In genomic region chr2:147888665-147889064, GRCh38 we compare ENCODE assay signal across 18 cellular contexts. TPM values are rescaled to one million over a fixed set of nuclear protein-coding genes. Genes with fewer than 3 reads are reported as not detected.
DNase-seq lines count a peak whose midpoint lies in the region; ATAC-seq and TF ChIP-seq lines count a peak whose summit lies in the region.
"Had no signal": no experiment of that assay in that cellular context is flagged by ENCODE, and none has a peak within 500 bp of the region (broad histone marks: within the 10 kb centered on the region; RNA-seq: fewer than 3 reads in every experiment).

No MANE protein-coding gene starts in this region.

- H3K18ac ChIP-seq in mesenchymal stem cell (ENCODE audit: low read depth in 1 of 2, low read length in 2 of 2), result no peak overlapping the region

- no peak overlapping the region for H2AK5ac ChIP-seq in mesenchymal stem cell (ENCODE audit: low read length, severe bottlenecking)

- no peak overlapping the region for H2BK5ac ChIP-seq in mesenchymal stem cell (ENCODE audit: low read depth, low read length, poor library complexity, severe bottlenecking)

- H2AFZ ChIP-seq in GM23338, result no peak overlapping the region
- no peak overlapping the region for H2AFZ ChIP-seq in mesenchymal stem cell (ENCODE audit: low read depth, low read length)

- no peak for TF ChIP-seq CTCF in GM23338 (conservative IDR thresholded peaks at IDR 0.05; ENCODE audit: low read depth in 2 of 2)
- TF ChIP-seq CTCF in right atrium auricular region (IDR thresholded peaks at IDR 0.05), result no peak

- H3K4me3 Mint-ChIP-seq in GM23338, result no peak overlapping the region
- H3K4me3 Mint-ChIP-seq: activated CD4-positive, alpha-beta memory T cell treated with anti-CD3 and anti-CD28 coated beads, Interleukin-2, amount 10 ng/mL, durations not matched to agents 7 days and 5 days had no signal

- H3K9me3 ChIP-seq in mesenchymal stem cell (ENCODE audit: control insufficient read depth, low read length) (no peaks in the 10 kb centered on the region), right atrium auricular region (no peaks in the 10 kb centered on the region)
- H3K9me3 ChIP-seq: BLaER1 treated with 17β-estradiol and CSF1 and Interleukin-3, amounts not matched to agents 10 nM and 100 nM; gastroesophageal sphincter; SJSA1 had no signal

- no peaks in the 10 kb centered on the region for H3K9me2 ChIP-seq in GM23338 (ENCODE audit: insufficient read depth)

- peaks cover 26% of the 10 kb centered on the region for H3K4me1 Mint-ChIP-seq in GM23338

- H3K4me2 ChIP-seq in GM23338, result 0 out of 2 replicates have a peak overlapping the region, but pooled peaks have one; percentile 34
- no peak overlapping the region for H3K4me2 ChIP-seq in mesenchymal stem cell (ENCODE audit: low read length, poor library complexity, severe bottlenecking)
- H3K4me2 ChIP-seq: BLaER1 treated with 17β-estradiol and CSF1 and Interleukin-3, amounts not matched to agents 10 nM and 100 nM had no signal

- H3K4me1 ChIP-seq in GM23338 (ENCODE audit: insufficient read depth) (peaks cover 14% of the 10 kb centered on the region), mesenchymal stem cell (ENCODE audit: control insufficient read depth, insufficient read depth, low read depth, low read length) (no peaks in the 10 kb centered on the region), right atrium auricular region (peaks cover 0 to 10% of the 10 kb centered on the region in 2 donors)
- H3K4me1 ChIP-seq: SJSA1 had no signal

- H4K20me1 ChIP-seq in GM23338 (replicated peaks; ENCODE audit: insufficient read depth), result no peaks in the 10 kb centered on the region; the same call in 1 of the 2 replicates

- H3K36me3 ChIP-seq in GM23338 (ENCODE audit: insufficient read depth) (no peaks in the 10 kb centered on the region), mesenchymal stem cell (ENCODE audit: control insufficient read depth in 1 of 2, insufficient read depth in 2 of 2, low read depth in 1 of 2, low read length in 2 of 2) (no peaks in the 10 kb centered on the region), right atrium auricular region (no peaks in the 10 kb centered on the region)
- H3K36me3 ChIP-seq: BLaER1 treated with 17β-estradiol and CSF1 and Interleukin-3, amounts not matched to agents 10 nM and 100 nM; gastroesophageal sphincter; SJSA1 had no signal

- H3K27me3 ChIP-seq in GM23338 (ENCODE audit: insufficient read depth) (no peaks in the 10 kb centered on the region), mesenchymal stem cell (ENCODE audit: control insufficient read depth in 1 of 2, insufficient read depth in 1 of 2, low read length in 2 of 2) (no peaks in the 10 kb centered on the region), right atrium auricular region (no peaks in the 10 kb centered on the region)
- H3K27me3 ChIP-seq: BLaER1 treated with 17β-estradiol and CSF1 and Interleukin-3, amounts not matched to agents 10 nM and 100 nM; gastroesophageal sphincter; SJSA1 had no signal

- H3K27ac ChIP-seq in GM23338 (ENCODE audit: low read depth), result no peak overlapping the region
- H3K27ac ChIP-seq in mesenchymal stem cell (ENCODE audit: low read length, poor library complexity, severe bottlenecking), result no peak overlapping the region
- no peak overlapping the region for H3K27ac ChIP-seq in right atrium auricular region
- H3K27ac ChIP-seq: BLaER1 treated with 17β-estradiol and CSF1 and Interleukin-3, amounts not matched to agents 10 nM and 100 nM; gastroesophageal sphincter; SJSA1 had no signal

- H3K4me3 ChIP-seq in GM23338, result no peak overlapping the region
- peak overlapping the region in 1 of 2 experiments; percentile 57 for H3K4me3 ChIP-seq in mesenchymal stem cell (ENCODE audit: insufficient read depth in 1 of 2, low read depth in 1 of 2, low read length in 2 of 2)
- H3K4me3 ChIP-seq in right atrium auricular region, result no peak overlapping the region
- H3K4me3 ChIP-seq: BLaER1 treated with 17β-estradiol and CSF1 and Interleukin-3, amounts not matched to agents 10 nM and 100 nM; gastroesophageal sphincter; SJSA1 had no signal

- no peaks in the 10 kb centered on the region for H3K27me3 Mint-ChIP-seq in GM23338 (ENCODE audit: insufficient read depth, low read depth, poor library complexity)
- H3K27me3 Mint-ChIP-seq: activated CD4-positive, alpha-beta memory T cell treated with anti-CD3 and anti-CD28 coated beads, Interleukin-2, amount 10 ng/mL, durations not matched to agents 7 days and 5 days had no signal

- H4K8ac ChIP-seq in mesenchymal stem cell (ENCODE audit: low read length), result no peak overlapping the region

- peaks cover 11% of the 10 kb centered on the region for H3K79me1 ChIP-seq in mesenchymal stem cell (replicated peaks; ENCODE audit: low read length, poor library complexity, severe bottlenecking)

- H2BK12ac ChIP-seq in mesenchymal stem cell (ENCODE audit: low read length in 2 of 2), result no peak overlapping the region

- H3K9ac ChIP-seq in mesenchymal stem cell (ENCODE audit: low read length), result peak overlapping the region; percentile 67
- H3K9ac ChIP-seq: BLaER1 treated with 17β-estradiol and CSF1 and Interleukin-3, amounts not matched to agents 10 nM and 100 nM had no signal

- 100% methylated on average over 1 of the region's 3 CpGs for WGBS in mesenchymal stem cell

- DNase-seq in GM23338 (ENCODE audit: low spot score) (no peak), mesenchymal stem cell (no peak), ureter (ENCODE audit: low spot score) (no peak), SK-N-DZ (ENCODE audit: low spot score) (no peak), T-helper 9 cell (no peak), right atrium auricular region (ENCODE audit: low spot score) (no peak)
- DNase-seq: activated CD4-positive, alpha-beta memory T cell treated with anti-CD3 and anti-CD28 coated beads, Interleukin-2, amount 10 ng/mL, durations not matched to agents 7 days and 5 days; activated effector memory CD4-positive, alpha-beta T cell treated with Interleukin-2 at 50 U/mL for 16 hours; DND-41; NCI-H446; retina; substantia nigra had no signal

- H3K79me2 ChIP-seq in GM23338 (replicated peaks; ENCODE audit: insufficient read depth), result peaks cover 98% of the 10 kb centered on the region

- H4K91ac ChIP-seq in mesenchymal stem cell (ENCODE audit: low read length), result no peak overlapping the region

- H3K36me3 Mint-ChIP-seq in GM23338 (ENCODE audit: low read depth), result no peaks in the 10 kb centered on the region

- no peak overlapping the region for H2BK15ac ChIP-seq in mesenchymal stem cell (ENCODE audit: low read depth, poor library complexity, severe bottlenecking)

- H3K4ac ChIP-seq in mesenchymal stem cell (ENCODE audit: low read depth in 1 of 2, low read length in 2 of 2), result no peak overlapping the region

- no peak overlapping the region for H3K14ac ChIP-seq in mesenchymal stem cell (ENCODE audit: low read length in 2 of 2)

- no peaks in the 10 kb centered on the region for H3K9me3 Mint-ChIP-seq in GM23338
- H3K9me3 Mint-ChIP-seq: activated CD4-positive, alpha-beta memory T cell treated with anti-CD3 and anti-CD28 coated beads, Interleukin-2, amount 10 ng/mL, durations not matched to agents 7 days and 5 days; nephron had no signal

- no peak overlapping the region for H3K23ac ChIP-seq in mesenchymal stem cell (ENCODE audit: low read length in 2 of 2)

- no peak overlapping the region for H2BK120ac ChIP-seq in mesenchymal stem cell (ENCODE audit: low read depth, low read length)

- ATAC-seq in GM19324 (IDR thresholded peaks at IDR 0.05; ENCODE audit: low FRiP score, unreplicated experiment) (peak; percentile 63), GM23338 (no peak), HG03159 (IDR thresholded peaks at IDR 0.05; ENCODE audit: unreplicated experiment) (peak; percentile 64)
- ATAC-seq: gastroesophageal sphincter had no signal

- no peaks in the 10 kb centered on the region for H3F3A ChIP-seq in GM23338 (replicated peaks; ENCODE audit: low read depth)

- peak overlapping the region; percentile 57 for H3K27ac Mint-ChIP-seq in GM23338
- H3K27ac Mint-ChIP-seq: activated CD4-positive, alpha-beta memory T cell treated with anti-CD3 and anti-CD28 coated beads, Interleukin-2, amount 10 ng/mL, durations not matched to agents 7 days and 5 days had no signal

TF ChIP-seq in GM23338, 12 proteins besides CTCF, POLR2A, EP300 and RAD21:
- no peak for TF ChIP-seq EZH2 (IDR thresholded peaks at IDR 0.05; ENCODE audit: low read depth, unreplicated experiment)
- TF ChIP-seq NANOG (IDR thresholded peaks at IDR 0.05; ENCODE audit: borderline replicate concordance), result no peak
- no peak for TF ChIP-seq ETS1 (IDR thresholded peaks at IDR 0.05)
- no peak for TF ChIP-seq ZNF114 (CRISPR knock-in tag; IDR thresholded peaks at IDR 0.05)
- TF ChIP-seq EZH2phosphoT487 (IDR thresholded peaks at IDR 0.05; ENCODE audit: unreplicated experiment), result no peak

RNA-seq across cellular contexts. Expression of gene ACVR2A, which starts 43.8 kb away (rescaled TPM):
- 15.3 and 15.6 TPM in 2 replicates for total RNA-seq in GM23338 (2014; rRNA removed; shearing (Covaris generic))
- 9.5 and 11.8 TPM in 2 replicates for polyA plus RNA-seq in GM23338 (2016; fragmentation: Nextera tagmentation; extraction: Ambion mirVana)
- polyA plus RNA-seq in mesenchymal stem cell (2013, experiment 1 of 2), result 4.2 TPM
- polyA plus RNA-seq in mesenchymal stem cell (2013, experiment 2 of 2), result 4.0 TPM
- total RNA-seq in ureter (32.7 TPM), right atrium auricular region (1 to 10 TPM; 7.9 to 9.7 TPM)
- polyA plus RNA-seq in SK-N-DZ (2014; cell fraction: cytosol; rRNA removed), result 7.0 and 7.4 TPM in 2 replicates
- 11.7 and 22.1 TPM in 2 replicates for polyA plus RNA-seq in SK-N-DZ (2014; cell fraction: nucleus; rRNA removed)
